Comparison of ENCODE assay signal across 25 cellular contexts in the genomic region with DNA sequence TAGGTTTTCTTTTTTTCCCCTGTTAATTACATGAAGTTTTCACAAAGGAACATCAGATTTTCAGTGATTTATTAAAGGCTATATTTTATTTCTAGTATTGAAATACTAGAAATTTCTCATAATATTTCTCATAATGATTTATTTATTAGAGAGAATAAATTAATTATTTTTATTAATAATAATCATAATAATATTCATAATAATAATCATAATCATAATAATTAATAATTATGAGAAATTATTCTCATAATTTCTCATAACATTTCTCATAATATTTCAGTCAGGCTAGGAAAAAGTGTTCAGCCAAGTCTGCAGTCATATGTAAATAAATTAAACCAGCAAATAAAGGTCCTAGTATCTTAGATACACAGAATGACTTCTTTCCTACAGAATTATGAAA. TPM values are rescaled to one million over a fixed set of nuclear protein-coding genes. Genes with fewer than 3 reads are reported as not detected.
DNase-seq lines count a peak whose midpoint lies in the region; ATAC-seq, FAIRE-seq and TF ChIP-seq lines count a peak whose summit lies in the region.
"Had no signal": no experiment of that assay in that cellular context is flagged by ENCODE, and none has a peak within 500 bp of the region (broad histone marks: within the 10 kb centered on the region; RNA-seq: fewer than 3 reads in every experiment).

No MANE protein-coding gene starts in this region.

- peak; percentile 75 for FAIRE-seq in G401.6 (lab: Jason Lieb, UNC)
- FAIRE-seq in frontal cortex (lab: Jason Lieb, UNC), result peak; percentile 95
- peak; percentile 70 for FAIRE-seq in pancreas (lab: Jason Lieb, UNC)
- FAIRE-seq: A549, D721Med, GM12878, GM12892, GM18507 had no signal

- no peak overlapping the region for H4K91ac ChIP-seq in mesenchymal stem cell (ENCODE audit: low read length)

- H3K4me1 Mint-ChIP-seq in WTC11, result no peaks in the 10 kb centered on the region
- H3K4me1 Mint-ChIP-seq: B cell had no signal

- H3K4ac ChIP-seq in mesenchymal stem cell (ENCODE audit: low read depth in 1 of 2, low read length in 2 of 2), result no peak overlapping the region

- H3K4me1 ChIP-seq in pancreas (no peaks in the 10 kb centered on the region), mesenchymal stem cell (ENCODE audit: control insufficient read depth, insufficient read depth, low read depth, low read length) (no peaks in the 10 kb centered on the region), psoas muscle (no peaks in the 10 kb centered on the region)
- H3K4me1 ChIP-seq: A549; BLaER1 treated with 17β-estradiol and CSF1 and Interleukin-3, amounts not matched to agents 10 nM and 100 nM; Caco-2 had no signal

- H2BK12ac ChIP-seq in mesenchymal stem cell (ENCODE audit: low read length in 2 of 2), result no peak overlapping the region

- POLR2A ChIA-PET in WTC11 (lab: Charles Lee), result no interaction called here

- H3K9me3 ChIP-seq in pancreas, result no peaks in the 10 kb centered on the region
- H3K9me3 ChIP-seq in mesenchymal stem cell (ENCODE audit: control insufficient read depth, low read length), result no peaks in the 10 kb centered on the region
- H3K9me3 ChIP-seq in psoas muscle, result no peaks in the 10 kb centered on the region
- H3K9me3 ChIP-seq: A549; BLaER1 treated with 17β-estradiol and CSF1 and Interleukin-3, amounts not matched to agents 10 nM and 100 nM; Caco-2 had no signal

- ATAC-seq in WTC11, result no peak
- ATAC-seq in pancreas, result no peak
- no peak for ATAC-seq in HG02973 (IDR thresholded peaks at IDR 0.05; ENCODE audit: unreplicated experiment)
- no peak for ATAC-seq in psoas muscle
- ATAC-seq: A549; CD8-positive, alpha-beta T cell; GM12878 had no signal

- no peak overlapping the region for H3K4me2 ChIP-seq in mesenchymal stem cell (ENCODE audit: low read length, poor library complexity, severe bottlenecking)
- H3K4me2 ChIP-seq: A549; BLaER1 treated with 17β-estradiol and CSF1 and Interleukin-3, amounts not matched to agents 10 nM and 100 nM had no signal

- no peaks in the 10 kb centered on the region for H3K36me3 ChIP-seq in pancreas
- no peaks in the 10 kb centered on the region for H3K36me3 ChIP-seq in mesenchymal stem cell (ENCODE audit: control insufficient read depth in 1 of 2, insufficient read depth in 2 of 2, low read depth in 1 of 2, low read length in 2 of 2)
- H3K36me3 ChIP-seq in psoas muscle (ENCODE audit: insufficient read depth in 1 of 2, low read depth in 1 of 2), result no peaks in the 10 kb centered on the region
- H3K36me3 ChIP-seq: BLaER1 treated with 17β-estradiol and CSF1 and Interleukin-3, amounts not matched to agents 10 nM and 100 nM had no signal

- no peak overlapping the region for H2AFZ ChIP-seq in mesenchymal stem cell (ENCODE audit: low read depth, low read length)

- peaks cover 42% of the 10 kb centered on the region for H3K9me3 Mint-ChIP-seq in WTC11
- H3K9me3 Mint-ChIP-seq: CD4-positive, alpha-beta T cell had no signal

- no peak overlapping the region for H4K8ac ChIP-seq in mesenchymal stem cell (ENCODE audit: low read length)

- DNase-seq in WTC11 (ENCODE audit: low spot score), result no peak
- no peak for DNase-seq in frontal cortex (ENCODE audit: low spot score in 2 of 2)
- no peak for DNase-seq in pancreas
- DNase-seq in NCI-H510A treated with DMSO at 0.1 percent for 48 hours (lab: John Stamatoyannopoulos, UW), result no peak
- DNase-seq in mesenchymal stem cell, result no peak
- no peak for DNase-seq in psoas muscle
- DNase-seq: 8988T; AML-193; Caco-2; Calu3; CD4-positive, alpha-beta T cell; CD8-positive, alpha-beta T cell; DMS79 treated with DMSO at 0.1 percent for 48 hours; GDM1 had no signal

- CTCF ChIA-PET in WTC11 (lab: Charles Lee), result no interaction called here

- H3K27me3 Mint-ChIP-seq in WTC11 (ENCODE audit: low read depth), result peaks cover 2% of the 10 kb centered on the region
- H3K27me3 Mint-ChIP-seq: B cell; CD4-positive, alpha-beta T cell had no signal

- no peak overlapping the region for H3K23ac ChIP-seq in mesenchymal stem cell (ENCODE audit: low read length in 2 of 2)

- no peak overlapping the region for H2AK5ac ChIP-seq in mesenchymal stem cell (ENCODE audit: low read length, severe bottlenecking)

- TF ChIP-seq CTCF in WTC11 (IDR thresholded peaks at IDR 0.05) (no peak), pancreas (IDR thresholded peaks at IDR 0.05) (no peak), psoas muscle (IDR thresholded peaks at IDR 0.05) (no peak)

- no peak overlapping the region for H2BK120ac ChIP-seq in mesenchymal stem cell (ENCODE audit: low read depth, low read length)

- no peak overlapping the region for H3K18ac ChIP-seq in mesenchymal stem cell (ENCODE audit: low read depth in 1 of 2, low read length in 2 of 2)

- intact Hi-C loops in pancreas (cut with DNase I) (no loop called here), psoas muscle (cut with DNase I) (no loop called here)

- no peak overlapping the region for H3K27ac Mint-ChIP-seq in WTC11
- H3K27ac Mint-ChIP-seq: B cell; CD4-positive, alpha-beta T cell; CD8-positive, alpha-beta T cell had no signal

- H3K27me3 ChIP-seq in pancreas (no peaks in the 10 kb centered on the region), mesenchymal stem cell (ENCODE audit: control insufficient read depth in 1 of 2, insufficient read depth in 1 of 2, low read length in 2 of 2) (no peaks in the 10 kb centered on the region), psoas muscle (ENCODE audit: insufficient read depth in 3 of 3, low read length in 2 of 3) (no peaks in the 10 kb centered on the region)
- H3K27me3 ChIP-seq: BLaER1 treated with 17β-estradiol and CSF1 and Interleukin-3, amounts not matched to agents 10 nM and 100 nM had no signal

- no peak overlapping the region for H3K4me3 Mint-ChIP-seq in WTC11
- H3K4me3 Mint-ChIP-seq: B cell; CD4-positive, alpha-beta T cell; CD8-positive, alpha-beta T cell had no signal

- no peak overlapping the region for H2BK15ac ChIP-seq in mesenchymal stem cell (ENCODE audit: low read depth, poor library complexity, severe bottlenecking)

- H3K27ac ChIP-seq in pancreas, result no peak overlapping the region
- no peak overlapping the region for H3K27ac ChIP-seq in mesenchymal stem cell (ENCODE audit: low read length, poor library complexity, severe bottlenecking)
- no peak overlapping the region for H3K27ac ChIP-seq in psoas muscle
- H3K27ac ChIP-seq: A549; BLaER1 treated with 17β-estradiol and CSF1 and Interleukin-3, amounts not matched to agents 10 nM and 100 nM; C4-2B had no signal

- H3K4me3 ChIP-seq in pancreas, result no peak overlapping the region
- H3K4me3 ChIP-seq in mesenchymal stem cell (ENCODE audit: insufficient read depth in 1 of 2, low read depth in 1 of 2, low read length in 2 of 2), result no peak overlapping the region
- no peak overlapping the region for H3K4me3 ChIP-seq in psoas muscle
- H3K4me3 ChIP-seq: A549; BLaER1 treated with 17β-estradiol and CSF1 and Interleukin-3, amounts not matched to agents 10 nM and 100 nM; GM12878 had no signal

- H3K79me1 ChIP-seq in mesenchymal stem cell (replicated peaks; ENCODE audit: low read length, poor library complexity, severe bottlenecking), result no peaks in the 10 kb centered on the region

- H3K9ac ChIP-seq in mesenchymal stem cell (ENCODE audit: low read length), result no peak overlapping the region
- H3K9ac ChIP-seq: BLaER1 treated with 17β-estradiol and CSF1 and Interleukin-3, amounts not matched to agents 10 nM and 100 nM had no signal

- no peak overlapping the region for H2BK5ac ChIP-seq in mesenchymal stem cell (ENCODE audit: low read depth, low read length, poor library complexity, severe bottlenecking)

- H3K36me3 Mint-ChIP-seq in WTC11, result peaks cover 19% of the 10 kb centered on the region
- H3K36me3 Mint-ChIP-seq: CD8-positive, alpha-beta T cell had no signal

- no peak overlapping the region for H3K14ac ChIP-seq in mesenchymal stem cell (ENCODE audit: low read length in 2 of 2)

TF ChIP-seq in WTC11, 78 proteins besides CTCF, POLR2A, EP300 and RAD21:
- TF ChIP-seq, protein P1, sequence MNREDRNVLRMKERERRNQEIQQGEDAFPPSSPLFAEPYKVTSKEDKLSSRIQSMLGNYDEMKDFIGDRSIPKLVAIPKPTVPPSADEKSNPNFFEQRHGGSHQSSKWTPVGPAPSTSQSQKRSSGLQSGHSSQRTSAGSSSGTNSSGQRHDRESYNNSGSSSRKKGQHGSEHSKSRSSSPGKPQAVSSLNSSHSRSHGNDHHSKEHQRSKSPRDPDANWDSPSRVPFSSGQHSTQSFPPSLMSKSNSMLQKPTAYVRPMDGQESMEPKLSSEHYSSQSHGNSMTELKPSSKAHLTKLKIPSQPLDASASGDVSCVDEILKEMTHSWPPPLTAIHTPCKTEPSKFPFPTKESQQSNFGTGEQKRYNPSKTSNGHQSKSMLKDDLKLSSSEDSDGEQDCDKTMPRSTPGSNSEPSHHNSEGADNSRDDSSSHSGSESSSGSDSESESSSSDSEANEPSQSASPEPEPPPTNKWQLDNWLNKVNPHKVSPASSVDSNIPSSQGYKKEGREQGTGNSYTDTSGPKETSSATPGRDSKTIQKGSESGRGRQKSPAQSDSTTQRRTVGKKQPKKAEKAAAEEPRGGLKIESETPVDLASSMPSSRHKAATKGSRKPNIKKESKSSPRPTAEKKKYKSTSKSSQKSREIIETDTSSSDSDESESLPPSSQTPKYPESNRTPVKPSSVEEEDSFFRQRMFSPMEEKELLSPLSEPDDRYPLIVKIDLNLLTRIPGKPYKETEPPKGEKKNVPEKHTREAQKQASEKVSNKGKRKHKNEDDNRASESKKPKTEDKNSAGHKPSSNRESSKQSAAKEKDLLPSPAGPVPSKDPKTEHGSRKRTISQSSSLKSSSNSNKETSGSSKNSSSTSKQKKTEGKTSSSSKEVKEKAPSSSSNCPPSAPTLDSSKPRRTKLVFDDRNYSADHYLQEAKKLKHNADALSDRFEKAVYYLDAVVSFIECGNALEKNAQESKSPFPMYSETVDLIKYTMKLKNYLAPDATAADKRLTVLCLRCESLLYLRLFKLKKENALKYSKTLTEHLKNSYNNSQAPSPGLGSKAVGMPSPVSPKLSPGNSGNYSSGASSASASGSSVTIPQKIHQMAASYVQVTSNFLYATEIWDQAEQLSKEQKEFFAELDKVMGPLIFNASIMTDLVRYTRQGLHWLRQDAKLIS (CRISPR knock-in tag; IDR thresholded peaks at IDR 0.05; ENCODE audit: borderline replicate concordance), result no peak
- no peak for TF ChIP-seq GRHL2 (CRISPR knock-in tag; IDR thresholded peaks at IDR 0.05; ENCODE audit: insufficient replicate concordance, severe bottlenecking)
- peak; percentile 95 for TF ChIP-seq HMGA2 (CRISPR knock-in tag; IDR thresholded peaks at IDR 0.05)

RNA-seq across cellular contexts. Expression of a gene that starts 41.4 kb away (rescaled TPM):
- total RNA-seq in WTC11 (2021), result not detected in 3 replicates
- total RNA-seq in frontal cortex, result 32.6 TPM
- total RNA-seq in pancreas, result not detected
- not detected for polyA plus RNA-seq in pancreas
- not detected for polyA plus RNA-seq in mesenchymal stem cell (2013, experiment 1 of 2)
- not detected for polyA plus RNA-seq in mesenchymal stem cell (2013, experiment 2 of 2)
- under 1 TPM in 1 of 4 donors, not detected in 3; 0.04 TPM for total RNA-seq in psoas muscle
- polyA plus RNA-seq in psoas muscle, result under 1 TPM in 2 of 3 donors, not detected in 1; 0.01 to 0.03 TPM
- total RNA-seq: B cell; Caco-2; Calu3; CD4-positive, alpha-beta T cell; CD8-positive, alpha-beta T cell had no signal
- polyA plus RNA-seq: A549, BJ had no signal

Comparison
In these comparisons a context has a peak if more than half of its experiments do, and no peak if none do; other contexts are left out.
1. RNA of a gene that starts 41.4 kb away (total RNA-seq): 32.6 TPM in frontal cortex (single experiment); 0.04 TPM in psoas muscle, not detected in WTC11 and not detected in pancreas; every median in the first group is over 10 times any median in the second.